In genomic region chr17:1200440-1200839, GRCh38 we compare ENCODE assay signal across 1 cellular context.
TF ChIP-seq lines count a peak whose summit lies in the region.

No MANE protein-coding gene starts in this region.

TF ChIP-seq in IMR-90, 13 proteins besides CTCF, POLR2A, EP300 and RAD21 (continued from another document):
- TF ChIP-seq USF2 (IDR thresholded peaks at IDR 0.05; ENCODE audit: low read depth, low read length) (no peak), MAZ (IDR thresholded peaks at IDR 0.05; ENCODE audit: borderline replicate concordance, low read depth, low read length) (no peak), CHD1 (IDR thresholded peaks at IDR 0.05; ENCODE audit: low read depth, low read length) (no peak), BHLHE40 (IDR thresholded peaks at IDR 0.05; ENCODE audit: low read depth, low read length) (no peak), FOS (IDR thresholded peaks at IDR 0.05; ENCODE audit: low read depth, low read length) (no peak), SMC3 (IDR thresholded peaks at IDR 0.05; ENCODE audit: low read depth, low read length) (no peak), MAFK (IDR thresholded peaks at IDR 0.05; ENCODE audit: low read depth, low read length) (no peak), RCOR1 (IDR thresholded peaks at IDR 0.05; ENCODE audit: insufficient replicate concordance, low read length) (no peak), CEBPB (IDR thresholded peaks at IDR 0.05; ENCODE audit: low read depth, low read length) (no peak)
